1 cellular context compared by ENCODE assay signal in the genomic region with DNA sequence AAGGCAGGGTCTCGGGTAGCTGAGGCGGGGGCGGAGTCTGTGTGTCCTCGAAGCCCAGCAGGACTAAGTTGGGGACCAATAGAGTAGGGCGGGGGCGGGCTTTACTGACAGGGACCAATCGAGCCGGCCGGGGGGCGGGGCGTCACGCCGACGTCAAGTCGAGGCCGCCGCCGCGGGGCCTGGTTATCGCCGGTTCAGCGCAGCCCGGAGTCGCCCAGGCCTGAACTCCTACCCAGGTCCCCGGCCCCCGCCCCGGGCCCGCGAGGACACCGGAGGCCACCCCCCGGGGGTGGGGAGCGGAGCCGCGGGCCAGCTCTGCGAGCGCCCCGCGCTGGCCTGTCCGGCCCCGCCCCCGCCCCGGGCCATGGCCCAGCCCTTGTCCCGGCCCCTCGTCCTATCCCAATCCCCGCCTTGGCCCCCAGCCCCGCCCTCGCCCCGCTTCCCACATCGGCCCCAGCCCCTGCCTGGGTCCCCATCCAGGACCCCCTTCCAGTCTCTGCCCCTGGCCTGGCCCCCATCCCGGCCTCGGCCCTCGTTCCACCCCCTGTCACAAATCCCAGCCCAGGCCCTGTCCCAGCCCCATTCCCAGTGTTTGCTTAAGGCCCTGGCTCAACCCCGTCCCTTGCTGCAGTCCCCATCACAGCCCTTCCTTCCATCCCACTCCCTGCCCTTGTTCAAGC.
TF ChIP-seq lines count a peak whose summit lies in the region.

A gene with protein sequence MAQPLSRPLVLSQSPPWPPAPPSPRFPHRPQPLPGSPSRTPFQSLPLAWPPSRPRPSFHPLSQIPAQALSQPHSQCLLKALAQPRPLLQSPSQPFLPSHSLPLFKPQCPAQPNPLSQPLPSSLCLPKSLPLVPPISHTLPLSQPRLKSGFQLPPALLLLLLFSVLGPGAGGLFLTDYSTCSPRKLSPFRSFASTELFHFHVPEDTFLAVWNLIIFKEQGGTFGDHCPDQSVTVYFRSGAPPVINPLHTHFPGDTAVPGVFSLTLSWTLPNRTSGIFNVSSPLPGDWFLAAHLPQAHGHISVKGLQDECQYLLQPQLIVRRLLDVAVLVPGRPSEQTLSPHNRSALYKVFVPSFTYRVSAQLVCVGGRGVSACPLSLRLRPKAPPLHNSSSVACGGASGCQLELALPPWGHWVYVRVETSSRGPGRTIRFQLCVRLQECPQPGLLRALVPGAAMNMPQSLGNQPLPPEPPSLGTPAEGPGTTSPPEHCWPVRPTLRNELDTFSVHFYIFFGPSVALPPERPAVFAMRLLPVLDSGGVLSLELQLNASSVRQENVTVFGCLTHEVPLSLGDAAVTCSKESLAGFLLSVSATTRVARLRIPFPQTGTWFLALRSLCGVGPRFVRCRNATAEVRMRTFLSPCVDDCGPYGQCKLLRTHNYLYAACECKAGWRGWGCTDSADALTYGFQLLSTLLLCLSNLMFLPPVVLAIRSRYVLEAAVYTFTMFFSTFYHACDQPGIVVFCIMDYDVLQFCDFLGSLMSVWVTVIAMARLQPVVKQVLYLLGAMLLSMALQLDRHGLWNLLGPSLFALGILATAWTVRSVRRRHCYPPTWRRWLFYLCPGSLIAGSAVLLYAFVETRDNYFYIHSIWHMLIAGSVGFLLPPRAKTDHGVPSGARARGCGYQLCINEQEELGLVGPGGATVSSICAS (plus strand): TSS at position 145 of the 680 bp plus-strand sequence. CDS start 220 bp downstream, at position 365.

TF ChIP-seq in IMR-90, 13 proteins besides CTCF, POLR2A, EP300 and RAD21:
- peak; percentile 32; the same call in 1 of the 2 replicates for TF ChIP-seq MAZ (IDR thresholded peaks at IDR 0.05; ENCODE audit: borderline replicate concordance, low read depth, low read length)
- TF ChIP-seq SMC3 (IDR thresholded peaks at IDR 0.05; ENCODE audit: low read depth, low read length): no peak
